Comparison of ENCODE assay signal across 27 cellular contexts in the genomic region with DNA sequence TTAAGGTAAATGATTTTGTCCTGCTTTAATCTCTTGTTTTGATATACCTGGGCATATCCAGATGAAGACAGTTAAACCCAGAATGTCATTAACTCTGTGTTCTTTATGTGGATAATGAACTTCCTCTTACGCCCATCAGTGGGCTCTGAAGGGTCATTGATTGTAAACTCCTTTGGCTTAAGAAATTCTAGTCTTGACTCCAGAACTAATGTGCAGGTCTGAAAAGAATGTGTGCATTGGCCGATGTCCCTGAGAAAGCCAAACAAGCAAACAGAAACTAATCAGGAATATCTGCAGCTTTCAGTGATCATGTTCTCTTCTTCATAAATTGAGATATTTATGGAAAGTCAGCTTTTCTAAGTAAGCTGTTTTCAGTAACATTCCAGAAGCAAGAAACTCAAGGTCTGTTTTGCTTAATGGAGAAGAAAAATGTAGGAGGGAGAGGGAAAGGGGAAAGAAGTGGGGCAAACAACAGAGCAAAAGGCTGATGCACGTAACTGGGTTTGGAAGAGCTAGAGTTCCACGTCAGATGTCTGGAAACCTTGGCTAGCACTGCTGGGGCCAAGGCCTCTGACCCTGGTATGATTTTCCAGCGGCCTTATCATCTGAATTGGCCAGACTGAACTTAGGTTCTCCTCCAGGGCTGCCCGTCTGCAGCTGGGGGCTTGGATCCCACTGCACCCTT.
DNase-seq lines count a peak whose midpoint lies in the region; ATAC-seq and TF ChIP-seq lines count a peak whose summit lies in the region.
"Had no signal": no experiment of that assay in that cellular context is flagged by ENCODE, and none has a peak within 500 bp of the region (broad histone marks: within the 10 kb centered on the region; RNA-seq: fewer than 3 reads in every experiment).

No MANE protein-coding gene starts in this region.

- WGBS in IMR-90 (ENCODE audit: extremely low coverage in 2 of 2, insufficient read length in 1 of 2), 2 experiments, result 59% methylated on average over 4 of the region's 6 CpGs; no CpG with 5 or more reads in 1 of the 2 experiments
- WGBS in endodermal cell (ENCODE audit: insufficient coverage in 1 of 2, insufficient read length in 1 of 2), 2 experiments, result 88 to 94% methylated on average over 6 of the region's 6 CpGs

- no peak overlapping the region for H3K14ac ChIP-seq in IMR-90 (replicated peaks; ENCODE audit: low read depth, low read length)

- H3K4me3 ChIP-seq in IMR-90 (ENCODE audit: insufficient read depth, low read depth, low read length) (no peak overlapping the region), skeletal muscle tissue (ENCODE audit: low read length in 3 of 3) (no peak overlapping the region), endodermal cell (ENCODE audit: low read length) (no peak overlapping the region)
- H3K4me3 ChIP-seq: cardiac muscle cell, gastroesophageal sphincter, thoracic aorta had no signal

- no peaks in the 10 kb centered on the region for H3K36me3 Mint-ChIP-seq in endodermal cell (ENCODE audit: low read depth)
- H3K36me3 Mint-ChIP-seq: memory B cell; stimulated activated memory B cell treated with anti-CD40 and anti-IgM and Interleukin-4, amounts not matched to agents 10 μg/mL and 1 μg/mL and 100 μg/mL, for 72 hours had no signal

- peaks cover 4% of the 10 kb centered on the region for H3K27me3 Mint-ChIP-seq in endodermal cell (ENCODE audit: insufficient read depth)

- H2BK120ac ChIP-seq in IMR-90 (ENCODE audit: low read depth, low read length), result no peak overlapping the region

- intact Hi-C loops in IMR-90 (cut with micrococcal nuclease), result no loop called here

- in situ Hi-C loops in IMR-90 (cut with MboI; ENCODE audit: low sequenced_read_pairs), result no loop called here

- no peaks in the 10 kb centered on the region; the same call in 1 of the 2 replicates for H3K9me3 ChIP-seq in IMR-90 (ENCODE audit: control insufficient read depth, insufficient read depth, low read length)
- no peaks in the 10 kb centered on the region for H3K9me3 ChIP-seq in skeletal muscle tissue (ENCODE audit: control insufficient read depth in 3 of 3, low read length in 3 of 3)
- H3K9me3 ChIP-seq in endodermal cell (ENCODE audit: control insufficient read depth, low read length), result no peaks in the 10 kb centered on the region
- H3K9me3 ChIP-seq: gastroesophageal sphincter, thoracic aorta had no signal

- H3K56ac ChIP-seq in IMR-90 (ENCODE audit: extremely low read depth, insufficient read depth, low read length), result no peak overlapping the region

- CTCF ChIA-PET in IMR-90 (lab: Yijun Ruan, JAX), result interaction anchor here (1.6 kb wide), 1 partner anchor 11 kb away, joined by 3 read pairs; no protein-coding TSS in a partner anchor

- 0 out of 2 replicates have a peak overlapping the region, but pooled peaks have one; percentile 8 for H2BK20ac ChIP-seq in IMR-90 (ENCODE audit: low read depth, low read length)

- H3K4me1 ChIP-seq in IMR-90 (ENCODE audit: control insufficient read depth, insufficient read depth, low read length), result peaks cover 8% of the 10 kb centered on the region
- H3K4me1 ChIP-seq in skeletal muscle tissue (ENCODE audit: control insufficient read depth in 3 of 3, insufficient read depth in 3 of 3, low read length in 3 of 3), result peaks cover 4 to 9% (median 8%) of the 10 kb centered on the region in 3 donors
- H3K4me1 ChIP-seq in endodermal cell (ENCODE audit: control insufficient read depth, insufficient read depth, low read length), result no peaks in the 10 kb centered on the region
- H3K4me1 ChIP-seq: gastroesophageal sphincter had no signal

- DNase-seq in IMR-90, result no peak
- peak; percentile 42 for DNase-seq in astrocyte of the hippocampus (ENCODE audit: low read depth, low spot score)
- DNase-seq in left lobe of liver (ENCODE audit: low spot score), result peak; percentile 87
- DNase-seq in SKM-1 (lab: John Stamatoyannopoulos, UW; ENCODE audit: unreplicated experiment), result no peak
- DNase-seq in endodermal cell, result no peak
- DNase-seq in NCI-H748 (lab: John Stamatoyannopoulos, UW; ENCODE audit: unreplicated experiment), result no peak
- DNase-seq: activated CD4-positive, alpha-beta memory T cell treated with anti-CD3 and anti-CD28 coated beads, Interleukin-2, amount 10 ng/mL, durations not matched to agents 7 days and 5 days; activated effector memory CD4-positive, alpha-beta T cell treated with anti-CD3 and anti-CD28 coated beads, Interleukin-2, amount 50 U/mL, for 16 hours; activated naive CD8-positive, alpha-beta T cell treated with anti-CD3 and anti-CD28 coated beads, Interleukin-2, amount 50 U/mL, for 24 hours; AML-193; DND-41; KBM-7; MV-4-11; NCI-H1694 treated with DMSO at 0.1 percent for 48 hours; NCI-H69; occipital lobe; SHP77; SW 1271 had no signal

- 0 out of 3 replicates have a peak overlapping the region, but pooled peaks have one; percentile 9 for H2BK15ac ChIP-seq in IMR-90 (ENCODE audit: low read depth, low read length)

- no peak overlapping the region for H3K27ac Mint-ChIP-seq in endodermal cell
- H3K27ac Mint-ChIP-seq: activated CD4-positive, alpha-beta memory T cell treated with anti-CD3 and anti-CD28 coated beads, Interleukin-2, amount 10 ng/mL, durations not matched to agents 7 days and 5 days; activated naive CD8-positive, alpha-beta T cell treated with anti-CD3 and anti-CD28 coated beads, Interleukin-2, amount 50 U/mL, for 24 hours; memory B cell; stimulated activated memory B cell treated with anti-CD40 and anti-IgM and Interleukin-4, amounts not matched to agents 10 μg/mL and 1 μg/mL and 100 μg/mL, for 72 hours had no signal

- peak overlapping the region; percentile 73 for H3K4me2 ChIP-seq in IMR-90 (ENCODE audit: low read depth, low read length)

- H3K36me3 ChIP-seq in IMR-90 (ENCODE audit: control insufficient read depth, insufficient read depth, low read length) (no peaks in the 10 kb centered on the region), skeletal muscle tissue (ENCODE audit: control insufficient read depth in 3 of 3, insufficient read depth in 3 of 3, low read length in 3 of 3) (no peaks in the 10 kb centered on the region), endodermal cell (ENCODE audit: control insufficient read depth, insufficient read depth, low read length) (no peaks in the 10 kb centered on the region)
- H3K36me3 ChIP-seq: cardiac muscle cell, gastroesophageal sphincter, thoracic aorta had no signal

- peaks cover 45% of the 10 kb centered on the region for H3K27me3 ChIP-seq in IMR-90 (ENCODE audit: control insufficient read depth, insufficient read depth, low read length)
- H3K27me3 ChIP-seq in skeletal muscle tissue (ENCODE audit: control insufficient read depth in 3 of 3, insufficient read depth in 3 of 3, low read length in 3 of 3), result no peaks in the 10 kb centered on the region
- H3K27me3 ChIP-seq in endodermal cell (ENCODE audit: control insufficient read depth, insufficient read depth, low read length, poor library complexity, severe bottlenecking), result no peaks in the 10 kb centered on the region
- H3K27me3 ChIP-seq: cardiac muscle cell, gastroesophageal sphincter had no signal

- no peaks in the 10 kb centered on the region for H3K4me1 Mint-ChIP-seq in endodermal cell
- H3K4me1 Mint-ChIP-seq: activated CD4-positive, alpha-beta memory T cell treated with anti-CD3 and anti-CD28 coated beads, Interleukin-2, amount 10 ng/mL, durations not matched to agents 7 days and 5 days; activated naive CD8-positive, alpha-beta T cell treated with anti-CD3 and anti-CD28 coated beads, Interleukin-2, amount 50 U/mL, for 24 hours; memory B cell; stimulated activated memory B cell treated with anti-CD40 and anti-IgM and Interleukin-4, amounts not matched to agents 10 μg/mL and 1 μg/mL and 100 μg/mL, for 72 hours had no signal

- POLR2A ChIA-PET in IMR-90 (lab: Charles Lee; ENCODE audit: unreplicated experiment), result interaction anchor here (0.6 kb wide), 1 partner anchor 69 kb away, joined by 3 read pairs; no protein-coding TSS in a partner anchor

- H3K79me1 ChIP-seq in IMR-90 (ENCODE audit: low read depth in 1 of 2, low read length in 2 of 2), result no peaks in the 10 kb centered on the region

- H3K27ac ChIP-seq in IMR-90 (ENCODE audit: insufficient read depth, low read length), result peak overlapping the region; percentile 59; the same call in 1 of the 2 replicates
- peak overlapping the region; percentile 36 for H3K27ac ChIP-seq in skeletal muscle tissue (ENCODE audit: low read depth, low read length)
- no peak overlapping the region for H3K27ac ChIP-seq in endodermal cell (ENCODE audit: low read depth, low read length)
- H3K27ac ChIP-seq: cardiac muscle cell, epithelial cell of prostate, gastroesophageal sphincter, thoracic aorta had no signal

- no peak overlapping the region; the same call in 1 of the 2 replicates for H2AK5ac ChIP-seq in IMR-90 (ENCODE audit: low read depth, low read length)

- no peaks in the 10 kb centered on the region for H4K20me1 ChIP-seq in IMR-90 (ENCODE audit: insufficient read depth, low read length)

- H3K4ac ChIP-seq in IMR-90 (ENCODE audit: low read depth, low read length), result no peak overlapping the region

- no peak overlapping the region for H3K23ac ChIP-seq in IMR-90 (ENCODE audit: low read depth, low read length)

- no peak overlapping the region for H4K8ac ChIP-seq in IMR-90 (ENCODE audit: low read depth in 2 of 2, low read length in 2 of 2)

- peaks cover 3% of the 10 kb centered on the region; the same call in 1 of the 2 replicates for H3K9me1 ChIP-seq in IMR-90 (ENCODE audit: insufficient read depth, low read length)

- H3K9me3 Mint-ChIP-seq in endodermal cell, result no peaks in the 10 kb centered on the region
- H3K9me3 Mint-ChIP-seq: activated CD4-positive, alpha-beta memory T cell treated with anti-CD3 and anti-CD28 coated beads, Interleukin-2, amount 10 ng/mL, durations not matched to agents 7 days and 5 days; activated naive CD8-positive, alpha-beta T cell treated with anti-CD3 and anti-CD28 coated beads, Interleukin-2, amount 50 U/mL, for 24 hours; memory B cell had no signal

- ATAC-seq in IMR-90 (ENCODE audit: low read depth) (peak; percentile 48), left lobe of liver (peak; percentile 91)
- ATAC-seq: activated CD4-positive, CD25-positive, alpha-beta regulatory T cell treated with anti-CD3 and anti-CD28 coated beads, Interleukin-2, amount 50 U/mL, for 24 hours; activated naive CD8-positive, alpha-beta T cell treated with anti-CD3 and anti-CD28 coated beads, Interleukin-2, amount 50 U/mL, for 24 hours; gastroesophageal sphincter; HCT116 had no signal

- no peak overlapping the region; the same call in 1 of the 2 replicates for H4K5ac ChIP-seq in IMR-90 (ENCODE audit: low read depth, low read length)

- no peak for TF ChIP-seq POLR2A in IMR-90 (IDR thresholded peaks at IDR 0.05; ENCODE audit: low read depth, low read length)

- TF ChIP-seq CTCF in IMR-90 (conservative IDR thresholded peaks at IDR 0.05; ENCODE audit: low read depth, low read length) (no peak), endodermal cell (conservative IDR thresholded peaks at IDR 0.05) (no peak)

- no peak overlapping the region for H4K91ac ChIP-seq in IMR-90 (ENCODE audit: insufficient read depth, low read depth, low read length)

- BruUV-seq in IMR-90 (replicated peaks; lab: Mats Ljungman, UMichigan), result no TSS peak

- H2AK9ac ChIP-seq in IMR-90 (replicated peaks; ENCODE audit: low read depth, low read length, poor library complexity), result no peak overlapping the region

- TF ChIP-seq RAD21 in IMR-90 (IDR thresholded peaks at IDR 0.05; ENCODE audit: low read length), result no peak

- H3K18ac ChIP-seq in IMR-90 (ENCODE audit: low read depth, low read length), result peak overlapping the region; percentile 71

- H3K9ac ChIP-seq in IMR-90 (ENCODE audit: low read depth, low read length), result no peak overlapping the region
- H3K9ac ChIP-seq in skeletal muscle tissue (ENCODE audit: low read depth in 1 of 3, low read length in 3 of 3), result no peak overlapping the region
- no peak overlapping the region for H3K9ac ChIP-seq in endodermal cell (ENCODE audit: extremely low read depth, low read length, poor library complexity, severe bottlenecking)

- no peak overlapping the region for H3K4me3 Mint-ChIP-seq in endodermal cell
- H3K4me3 Mint-ChIP-seq: activated CD4-positive, alpha-beta memory T cell treated with anti-CD3 and anti-CD28 coated beads, Interleukin-2, amount 10 ng/mL, durations not matched to agents 7 days and 5 days; activated naive CD8-positive, alpha-beta T cell treated with anti-CD3 and anti-CD28 coated beads, Interleukin-2, amount 50 U/mL, for 24 hours; memory B cell; stimulated activated memory B cell treated with anti-CD40 and anti-IgM and Interleukin-4, amounts not matched to agents 10 μg/mL and 1 μg/mL and 100 μg/mL, for 72 hours had no signal

- H2AFZ ChIP-seq in IMR-90 (replicated peaks; ENCODE audit: low read length, poor library complexity), result no peak overlapping the region

- no peak overlapping the region for H2BK5ac ChIP-seq in IMR-90 (ENCODE audit: low read depth, low read length, poor library complexity, severe bottlenecking)

- dilution Hi-C loops in IMR-90 (cut with HindIII; ENCODE audit: low sequenced_read_pairs, unreplicated experiment), result no loop called here

Comparison
In these comparisons a context has a peak if more than half of its experiments do, and no peak if none do; other contexts are left out.
1. DNase-seq: peak in astrocyte of the hippocampus (single experiment) and left lobe of liver (single experiment); none in IMR-90 (single experiment), SKM-1 (single experiment), endodermal cell (single experiment) and NCI-H748 (single experiment).